In the genomic region with DNA sequence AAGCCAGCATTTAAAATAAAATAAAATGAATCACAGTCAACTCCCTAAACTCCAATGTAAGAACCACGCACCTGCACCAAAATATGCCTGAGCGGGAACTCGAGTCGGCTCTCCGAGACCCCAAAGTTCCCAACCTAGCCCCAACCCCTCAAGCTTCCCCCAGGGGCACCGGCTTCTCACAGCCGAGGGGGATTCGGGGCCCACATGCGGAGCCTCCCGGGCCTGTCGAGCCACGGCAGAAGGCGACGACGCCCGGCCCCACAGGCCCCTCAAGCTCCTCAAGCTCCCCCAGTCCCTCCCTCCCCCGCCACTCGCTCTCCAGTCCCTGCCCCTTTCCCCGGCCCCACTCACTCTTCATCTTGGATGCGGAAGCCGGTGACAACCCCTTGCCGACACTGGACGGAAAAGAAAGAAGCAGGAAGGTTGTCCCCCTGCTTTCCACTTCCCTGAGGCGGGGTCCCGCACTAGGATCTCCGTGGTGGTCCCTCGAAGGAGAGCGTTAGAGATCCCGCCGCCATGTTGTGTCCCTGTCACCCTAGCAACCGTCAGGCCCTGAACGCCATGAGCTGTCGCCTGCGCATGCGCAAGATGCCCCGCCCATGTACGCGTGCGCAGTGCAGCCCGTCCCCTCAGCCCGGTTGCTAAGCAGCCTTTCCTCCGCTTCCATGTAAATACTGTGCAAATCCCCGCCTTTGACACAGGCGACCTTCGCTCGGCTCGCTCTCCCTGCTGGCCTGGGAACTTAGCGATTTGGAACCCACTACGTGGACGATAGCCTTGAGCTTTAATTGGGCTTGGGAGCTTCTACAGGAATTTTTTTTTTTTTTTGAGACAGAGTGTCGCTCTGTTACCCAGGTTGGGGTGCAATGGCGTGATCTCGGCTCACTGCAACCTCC, we compare ENCODE assay signal across 1 cellular context.
TF ChIP-seq lines count a peak whose summit lies in the region.

A gene with protein sequence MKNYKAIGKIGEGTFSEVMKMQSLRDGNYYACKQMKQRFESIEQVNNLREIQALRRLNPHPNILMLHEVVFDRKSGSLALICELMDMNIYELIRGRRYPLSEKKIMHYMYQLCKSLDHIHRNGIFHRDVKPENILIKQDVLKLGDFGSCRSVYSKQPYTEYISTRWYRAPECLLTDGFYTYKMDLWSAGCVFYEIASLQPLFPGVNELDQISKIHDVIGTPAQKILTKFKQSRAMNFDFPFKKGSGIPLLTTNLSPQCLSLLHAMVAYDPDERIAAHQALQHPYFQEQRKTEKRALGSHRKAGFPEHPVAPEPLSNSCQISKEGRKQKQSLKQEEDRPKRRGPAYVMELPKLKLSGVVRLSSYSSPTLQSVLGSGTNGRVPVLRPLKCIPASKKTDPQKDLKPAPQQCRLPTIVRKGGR (minus strand): TSS at position 554 of the 896 bp plus-strand sequence. CDS start 196 bp downstream, at position 358.

TF ChIP-seq in HepG2, 621 proteins besides CTCF, POLR2A, EP300 and RAD21 (continued from another document and continues in another):
- TF ChIP-seq, protein P1, sequence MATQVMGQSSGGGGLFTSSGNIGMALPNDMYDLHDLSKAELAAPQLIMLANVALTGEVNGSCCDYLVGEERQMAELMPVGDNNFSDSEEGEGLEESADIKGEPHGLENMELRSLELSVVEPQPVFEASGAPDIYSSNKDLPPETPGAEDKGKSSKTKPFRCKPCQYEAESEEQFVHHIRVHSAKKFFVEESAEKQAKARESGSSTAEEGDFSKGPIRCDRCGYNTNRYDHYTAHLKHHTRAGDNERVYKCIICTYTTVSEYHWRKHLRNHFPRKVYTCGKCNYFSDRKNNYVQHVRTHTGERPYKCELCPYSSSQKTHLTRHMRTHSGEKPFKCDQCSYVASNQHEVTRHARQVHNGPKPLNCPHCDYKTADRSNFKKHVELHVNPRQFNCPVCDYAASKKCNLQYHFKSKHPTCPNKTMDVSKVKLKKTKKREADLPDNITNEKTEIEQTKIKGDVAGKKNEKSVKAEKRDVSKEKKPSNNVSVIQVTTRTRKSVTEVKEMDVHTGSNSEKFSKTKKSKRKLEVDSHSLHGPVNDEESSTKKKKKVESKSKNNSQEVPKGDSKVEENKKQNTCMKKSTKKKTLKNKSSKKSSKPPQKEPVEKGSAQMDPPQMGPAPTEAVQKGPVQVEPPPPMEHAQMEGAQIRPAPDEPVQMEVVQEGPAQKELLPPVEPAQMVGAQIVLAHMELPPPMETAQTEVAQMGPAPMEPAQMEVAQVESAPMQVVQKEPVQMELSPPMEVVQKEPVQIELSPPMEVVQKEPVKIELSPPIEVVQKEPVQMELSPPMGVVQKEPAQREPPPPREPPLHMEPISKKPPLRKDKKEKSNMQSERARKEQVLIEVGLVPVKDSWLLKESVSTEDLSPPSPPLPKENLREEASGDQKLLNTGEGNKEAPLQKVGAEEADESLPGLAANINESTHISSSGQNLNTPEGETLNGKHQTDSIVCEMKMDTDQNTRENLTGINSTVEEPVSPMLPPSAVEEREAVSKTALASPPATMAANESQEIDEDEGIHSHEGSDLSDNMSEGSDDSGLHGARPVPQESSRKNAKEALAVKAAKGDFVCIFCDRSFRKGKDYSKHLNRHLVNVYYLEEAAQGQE (IDR thresholded peaks at IDR 0.05; ENCODE audit: borderline replicate concordance in 1 of 2, low read depth in 1 of 2, low read length in 2 of 2), result no peak
- TF ChIP-seq, protein P2, sequence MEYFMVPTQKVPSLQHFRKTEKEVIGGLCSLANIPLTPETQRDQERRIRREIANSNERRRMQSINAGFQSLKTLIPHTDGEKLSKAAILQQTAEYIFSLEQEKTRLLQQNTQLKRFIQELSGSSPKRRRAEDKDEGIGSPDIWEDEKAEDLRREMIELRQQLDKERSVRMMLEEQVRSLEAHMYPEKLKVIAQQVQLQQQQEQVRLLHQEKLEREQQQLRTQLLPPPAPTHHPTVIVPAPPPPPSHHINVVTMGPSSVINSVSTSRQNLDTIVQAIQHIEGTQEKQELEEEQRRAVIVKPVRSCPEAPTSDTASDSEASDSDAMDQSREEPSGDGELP (IDR thresholded peaks at IDR 0.05; ENCODE audit: borderline replicate concordance, low read depth), result no peak
- TF ChIP-seq, protein P3, sequence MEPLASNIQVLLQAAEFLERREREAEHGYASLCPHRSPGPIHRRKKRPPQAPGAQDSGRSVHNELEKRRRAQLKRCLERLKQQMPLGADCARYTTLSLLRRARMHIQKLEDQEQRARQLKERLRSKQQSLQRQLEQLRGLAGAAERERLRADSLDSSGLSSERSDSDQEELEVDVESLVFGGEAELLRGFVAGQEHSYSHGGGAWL (CRISPR knock-in tag; IDR thresholded peaks at IDR 0.05), result no peak
- TF ChIP-seq ZFAT (CRISPR knock-in tag; conservative IDR thresholded peaks at IDR 0.05) (no peak), ZNF782 (CRISPR knock-in tag; IDR thresholded peaks at IDR 0.05; ENCODE audit: borderline replicate concordance) (no peak), CBX5 (CRISPR knock-in tag; IDR thresholded peaks at IDR 0.05; ENCODE audit: borderline replicate concordance) (no peak), RFXANK (CRISPR knock-in tag; IDR thresholded peaks at IDR 0.05) (no peak), NR2F6 (IDR thresholded peaks at IDR 0.05) (peak; percentile 40; the same call in 1 of the 2 replicates), NR2F6 (CRISPR knock-in tag; IDR thresholded peaks at IDR 0.05) (peak; percentile 76), ATM (IDR thresholded peaks at IDR 0.05; ENCODE audit: borderline replicate concordance) (no peak), HMG20B (CRISPR knock-in tag; conservative IDR thresholded peaks at IDR 0.05) (no peak), TBX2 (CRISPR knock-in tag; IDR thresholded peaks at IDR 0.05; ENCODE audit: borderline replicate concordance) (no peak), ZNF674 (CRISPR knock-in tag; IDR thresholded peaks at IDR 0.05; ENCODE audit: low read depth) (no peak), IRF2 (CRISPR knock-in tag; IDR thresholded peaks at IDR 0.05) (peak; percentile 59; the same call in 1 of the 2 replicates), ZNF205 (CRISPR knock-in tag; IDR thresholded peaks at IDR 0.05) (no peak; the same call in 1 of the 2 replicates), EED (CRISPR knock-in tag; IDR thresholded peaks at IDR 0.05) (no peak), ATF7-NPFF (CRISPR knock-in tag; IDR thresholded peaks at IDR 0.05; ENCODE audit: low read depth) (no peak; the same call in 1 of the 2 replicates), SMAD3 (CRISPR knock-in tag; IDR thresholded peaks at IDR 0.05) (no peak), ZNF331 (CRISPR knock-in tag; IDR thresholded peaks at IDR 0.05) (peak; percentile 70; the same call in 1 of the 2 replicates), NFE2 (CRISPR knock-in tag; IDR thresholded peaks at IDR 0.05) (no peak), ZNF614 (CRISPR knock-in tag; IDR thresholded peaks at IDR 0.05; ENCODE audit: borderline replicate concordance) (peak; percentile 61; the same call in 1 of the 2 replicates), ZNF556 (CRISPR knock-in tag; IDR thresholded peaks at IDR 0.05; ENCODE audit: borderline replicate concordance) (peak; percentile 65; the same call in 1 of the 2 replicates), FOXK2 (IDR thresholded peaks at IDR 0.05) (peak; percentile 88), ZNF530 (CRISPR knock-in tag; IDR thresholded peaks at IDR 0.05; ENCODE audit: low read depth) (no peak), FOXJ3 (CRISPR knock-in tag; IDR thresholded peaks at IDR 0.05; ENCODE audit: borderline replicate concordance) (peak; percentile 90), XRCC5 (optimal IDR thresholded peaks at IDR 0.05; ENCODE audit: low read length) (no peak), U2AF1 (optimal IDR thresholded peaks at IDR 0.05; ENCODE audit: low read depth, low read length) (no peak), ZNF343 (CRISPR knock-in tag; IDR thresholded peaks at IDR 0.05) (0 out of 2 replicates have a peak, but pooled peaks have one; percentile 24), ZNF44 (CRISPR knock-in tag; IDR thresholded peaks at IDR 0.05) (no peak), ZSCAN22 (CRISPR knock-in tag; IDR thresholded peaks at IDR 0.05) (no peak), KDM4B (CRISPR knock-in tag; IDR thresholded peaks at IDR 0.05) (no peak), ZMYM4 (CRISPR knock-in tag; IDR thresholded peaks at IDR 0.05) (0 out of 2 replicates have a peak, but pooled peaks have one; percentile 19), RBM22 (optimal IDR thresholded peaks at IDR 0.05; ENCODE audit: low read length) (peak; percentile 96), ZSCAN31 (CRISPR knock-in tag; IDR thresholded peaks at IDR 0.05; ENCODE audit: low read depth) (no peak)
- TF ChIP-seq, protein P4, sequence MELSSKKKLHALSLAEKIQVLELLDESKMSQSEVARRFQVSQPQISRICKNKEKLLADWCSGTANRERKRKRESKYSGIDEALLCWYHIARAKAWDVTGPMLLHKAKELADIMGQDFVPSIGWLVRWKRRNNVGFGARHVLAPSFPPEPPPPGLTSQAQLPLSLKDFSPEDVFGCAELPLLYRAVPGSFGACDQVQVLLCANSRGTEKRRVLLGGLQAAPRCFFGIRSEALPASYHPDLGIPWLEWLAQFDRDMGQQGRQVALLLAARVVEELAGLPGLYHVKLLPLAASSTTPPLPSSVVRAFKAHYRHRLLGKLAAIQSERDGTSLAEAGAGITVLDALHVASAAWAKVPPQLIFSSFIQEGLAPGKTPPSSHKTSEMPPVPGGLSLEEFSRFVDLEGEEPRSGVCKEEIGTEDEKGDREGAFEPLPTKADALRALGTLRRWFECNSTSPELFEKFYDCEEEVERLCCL (CRISPR knock-in tag; IDR thresholded peaks at IDR 0.05; ENCODE audit: borderline replicate concordance), result no peak
- TF ChIP-seq, protein P5, sequence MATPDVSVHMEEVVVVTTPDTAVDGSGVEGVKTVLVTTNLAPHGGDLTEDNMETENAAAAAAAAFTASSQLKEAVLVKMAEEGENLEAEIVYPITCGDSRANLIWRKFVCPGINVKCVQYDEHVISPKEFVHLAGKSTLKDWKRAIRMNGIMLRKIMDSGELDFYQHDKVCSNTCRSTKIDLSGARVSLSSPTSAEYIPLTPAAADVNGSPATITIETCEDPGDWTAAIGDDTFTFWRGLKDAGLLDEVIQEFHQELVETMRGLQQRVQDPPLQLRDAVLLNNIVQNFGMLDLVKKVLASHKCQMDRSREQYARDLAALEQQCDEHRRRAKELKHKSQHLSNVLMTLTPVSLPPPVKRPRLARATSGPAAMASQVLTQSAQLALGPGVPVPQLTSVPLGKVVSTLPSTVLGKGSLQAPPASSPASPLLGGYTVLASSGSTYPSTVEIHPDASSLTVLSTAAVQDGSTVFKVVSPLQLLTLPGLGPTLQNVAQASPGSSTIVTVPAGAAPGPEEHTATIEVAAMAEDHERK (CRISPR knock-in tag; IDR thresholded peaks at IDR 0.05; ENCODE audit: low read depth), result no peak
- TF ChIP-seq, protein P6, sequence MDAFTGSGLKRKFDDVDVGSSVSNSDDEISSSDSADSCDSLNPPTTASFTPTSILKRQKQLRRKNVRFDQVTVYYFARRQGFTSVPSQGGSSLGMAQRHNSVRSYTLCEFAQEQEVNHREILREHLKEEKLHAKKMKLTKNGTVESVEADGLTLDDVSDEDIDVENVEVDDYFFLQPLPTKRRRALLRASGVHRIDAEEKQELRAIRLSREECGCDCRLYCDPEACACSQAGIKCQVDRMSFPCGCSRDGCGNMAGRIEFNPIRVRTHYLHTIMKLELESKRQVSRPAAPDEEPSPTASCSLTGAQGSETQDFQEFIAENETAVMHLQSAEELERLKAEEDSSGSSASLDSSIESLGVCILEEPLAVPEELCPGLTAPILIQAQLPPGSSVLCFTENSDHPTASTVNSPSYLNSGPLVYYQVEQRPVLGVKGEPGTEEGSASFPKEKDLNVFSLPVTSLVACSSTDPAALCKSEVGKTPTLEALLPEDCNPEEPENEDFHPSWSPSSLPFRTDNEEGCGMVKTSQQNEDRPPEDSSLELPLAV (CRISPR knock-in tag; conservative IDR thresholded peaks at IDR 0.05; ENCODE audit: low read depth), result no peak
- TF ChIP-seq, protein P7, sequence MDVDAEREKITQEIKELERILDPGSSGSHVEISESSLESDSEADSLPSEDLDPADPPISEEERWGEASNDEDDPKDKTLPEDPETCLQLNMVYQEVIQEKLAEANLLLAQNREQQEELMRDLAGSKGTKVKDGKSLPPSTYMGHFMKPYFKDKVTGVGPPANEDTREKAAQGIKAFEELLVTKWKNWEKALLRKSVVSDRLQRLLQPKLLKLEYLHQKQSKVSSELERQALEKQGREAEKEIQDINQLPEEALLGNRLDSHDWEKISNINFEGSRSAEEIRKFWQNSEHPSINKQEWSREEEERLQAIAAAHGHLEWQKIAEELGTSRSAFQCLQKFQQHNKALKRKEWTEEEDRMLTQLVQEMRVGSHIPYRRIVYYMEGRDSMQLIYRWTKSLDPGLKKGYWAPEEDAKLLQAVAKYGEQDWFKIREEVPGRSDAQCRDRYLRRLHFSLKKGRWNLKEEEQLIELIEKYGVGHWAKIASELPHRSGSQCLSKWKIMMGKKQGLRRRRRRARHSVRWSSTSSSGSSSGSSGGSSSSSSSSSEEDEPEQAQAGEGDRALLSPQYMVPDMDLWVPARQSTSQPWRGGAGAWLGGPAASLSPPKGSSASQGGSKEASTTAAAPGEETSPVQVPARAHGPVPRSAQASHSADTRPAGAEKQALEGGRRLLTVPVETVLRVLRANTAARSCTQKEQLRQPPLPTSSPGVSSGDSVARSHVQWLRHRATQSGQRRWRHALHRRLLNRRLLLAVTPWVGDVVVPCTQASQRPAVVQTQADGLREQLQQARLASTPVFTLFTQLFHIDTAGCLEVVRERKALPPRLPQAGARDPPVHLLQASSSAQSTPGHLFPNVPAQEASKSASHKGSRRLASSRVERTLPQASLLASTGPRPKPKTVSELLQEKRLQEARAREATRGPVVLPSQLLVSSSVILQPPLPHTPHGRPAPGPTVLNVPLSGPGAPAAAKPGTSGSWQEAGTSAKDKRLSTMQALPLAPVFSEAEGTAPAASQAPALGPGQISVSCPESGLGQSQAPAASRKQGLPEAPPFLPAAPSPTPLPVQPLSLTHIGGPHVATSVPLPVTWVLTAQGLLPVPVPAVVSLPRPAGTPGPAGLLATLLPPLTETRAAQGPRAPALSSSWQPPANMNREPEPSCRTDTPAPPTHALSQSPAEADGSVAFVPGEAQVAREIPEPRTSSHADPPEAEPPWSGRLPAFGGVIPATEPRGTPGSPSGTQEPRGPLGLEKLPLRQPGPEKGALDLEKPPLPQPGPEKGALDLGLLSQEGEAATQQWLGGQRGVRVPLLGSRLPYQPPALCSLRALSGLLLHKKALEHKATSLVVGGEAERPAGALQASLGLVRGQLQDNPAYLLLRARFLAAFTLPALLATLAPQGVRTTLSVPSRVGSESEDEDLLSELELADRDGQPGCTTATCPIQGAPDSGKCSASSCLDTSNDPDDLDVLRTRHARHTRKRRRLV (CRISPR knock-in tag; IDR thresholded peaks at IDR 0.05), result no peak
- TF ChIP-seq, protein P8, sequence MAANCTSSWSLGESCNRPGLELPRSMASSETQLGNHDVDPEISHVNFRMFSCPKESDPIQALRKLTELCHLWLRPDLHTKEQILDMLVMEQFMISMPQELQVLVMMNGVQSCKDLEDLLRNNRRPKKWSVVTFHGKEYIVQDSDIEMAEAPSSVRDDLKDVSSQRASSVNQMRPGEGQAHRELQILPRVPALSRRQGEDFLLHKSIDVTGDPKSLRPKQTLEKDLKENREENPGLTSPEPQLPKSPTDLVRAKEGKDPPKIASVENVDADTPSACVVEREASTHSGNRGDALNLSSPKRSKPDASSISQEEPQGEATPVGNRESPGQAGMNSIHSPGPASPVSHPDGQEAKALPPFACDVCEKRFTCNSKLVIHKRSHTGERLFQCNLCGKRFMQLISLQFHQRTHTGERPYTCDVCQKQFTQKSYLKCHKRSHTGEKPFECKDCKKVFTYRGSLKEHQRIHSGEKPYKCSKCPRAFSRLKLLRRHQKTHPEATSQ (CRISPR knock-in tag; IDR thresholded peaks at IDR 0.05; ENCODE audit: borderline replicate concordance), result no peak
- TF ChIP-seq, protein P9, sequence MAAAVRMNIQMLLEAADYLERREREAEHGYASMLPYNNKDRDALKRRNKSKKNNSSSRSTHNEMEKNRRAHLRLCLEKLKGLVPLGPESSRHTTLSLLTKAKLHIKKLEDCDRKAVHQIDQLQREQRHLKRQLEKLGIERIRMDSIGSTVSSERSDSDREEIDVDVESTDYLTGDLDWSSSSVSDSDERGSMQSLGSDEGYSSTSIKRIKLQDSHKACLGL (CRISPR knock-in tag; IDR thresholded peaks at IDR 0.05), result peak; percentile 66; the same call in 1 of the 2 replicates
